1 cellular context compared by ENCODE assay signal in the genomic region with DNA sequence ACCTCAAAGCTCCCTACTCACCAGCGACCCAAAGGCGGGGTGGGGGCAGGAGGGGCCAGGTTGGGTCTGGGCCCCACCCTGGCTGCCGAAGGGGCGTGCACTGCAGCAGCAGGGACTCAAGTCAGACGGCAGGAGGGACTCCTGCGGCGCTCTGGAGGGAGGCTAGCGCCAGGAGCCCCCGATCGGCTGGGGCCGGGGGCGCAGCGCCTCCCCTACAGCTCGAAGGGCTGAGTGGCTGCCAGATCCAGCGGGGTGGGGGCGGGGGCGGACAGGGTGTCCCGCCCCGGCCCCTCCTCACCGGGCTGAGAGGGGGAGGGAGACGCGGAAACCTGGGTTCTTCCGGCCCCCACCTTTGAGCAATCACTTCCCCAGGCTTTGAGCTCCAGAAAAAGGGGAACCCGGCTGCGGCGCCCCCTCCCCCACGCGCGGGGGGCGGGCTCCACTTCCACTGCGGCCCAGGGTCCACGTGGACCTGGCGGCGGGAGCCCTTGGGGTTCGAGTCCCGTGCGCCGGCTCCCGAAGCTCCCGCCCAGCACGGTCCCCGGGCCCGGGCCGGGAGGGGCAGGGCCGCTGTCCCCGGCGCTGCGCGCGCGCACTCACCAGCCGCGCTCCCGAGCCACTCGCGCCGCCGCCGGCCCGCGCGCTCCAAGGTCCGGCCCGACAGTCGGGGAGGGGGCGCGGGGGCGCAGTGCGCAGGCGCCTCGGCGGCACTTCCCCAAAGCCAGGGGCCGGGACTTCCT.
TF ChIP-seq lines count a peak whose summit lies in the region.

A gene with protein sequence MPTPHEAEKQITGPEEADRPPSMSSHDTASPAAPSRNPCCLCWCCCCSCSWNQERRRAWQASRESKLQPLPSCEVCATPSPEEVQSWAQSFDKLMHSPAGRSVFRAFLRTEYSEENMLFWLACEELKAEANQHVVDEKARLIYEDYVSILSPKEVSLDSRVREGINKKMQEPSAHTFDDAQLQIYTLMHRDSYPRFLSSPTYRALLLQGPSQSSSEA (minus strand): TSS at position 246 of the 740 bp plus-strand sequence. CDS start 2,632 bp downstream, outside the sequence.

TF ChIP-seq in HepG2, 621 proteins besides CTCF, POLR2A, EP300 and RAD21 (continued from another document and continues in another):
- TF ChIP-seq, protein P1, sequence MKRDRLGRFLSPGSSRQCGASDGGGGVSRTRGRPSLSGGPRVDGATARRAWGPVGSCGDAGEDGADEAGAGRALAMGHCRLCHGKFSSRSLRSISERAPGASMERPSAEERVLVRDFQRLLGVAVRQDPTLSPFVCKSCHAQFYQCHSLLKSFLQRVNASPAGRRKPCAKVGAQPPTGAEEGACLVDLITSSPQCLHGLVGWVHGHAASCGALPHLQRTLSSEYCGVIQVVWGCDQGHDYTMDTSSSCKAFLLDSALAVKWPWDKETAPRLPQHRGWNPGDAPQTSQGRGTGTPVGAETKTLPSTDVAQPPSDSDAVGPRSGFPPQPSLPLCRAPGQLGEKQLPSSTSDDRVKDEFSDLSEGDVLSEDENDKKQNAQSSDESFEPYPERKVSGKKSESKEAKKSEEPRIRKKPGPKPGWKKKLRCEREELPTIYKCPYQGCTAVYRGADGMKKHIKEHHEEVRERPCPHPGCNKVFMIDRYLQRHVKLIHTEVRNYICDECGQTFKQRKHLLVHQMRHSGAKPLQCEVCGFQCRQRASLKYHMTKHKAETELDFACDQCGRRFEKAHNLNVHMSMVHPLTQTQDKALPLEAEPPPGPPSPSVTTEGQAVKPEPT (CRISPR knock-in tag; IDR thresholded peaks at IDR 0.05; ENCODE audit: low read depth): no peak
- no peak for TF ChIP-seq ZBTB4 (CRISPR knock-in tag; IDR thresholded peaks at IDR 0.05; ENCODE audit: borderline replicate concordance)
- no peak for TF ChIP-seq ZNF333 (CRISPR knock-in tag; IDR thresholded peaks at IDR 0.05; ENCODE audit: borderline replicate concordance)
- TF ChIP-seq ARHGAP35 (CRISPR knock-in tag; IDR thresholded peaks at IDR 0.05; ENCODE audit: borderline replicate concordance): no peak
- TF ChIP-seq SP5 (CRISPR knock-in tag; IDR thresholded peaks at IDR 0.05; ENCODE audit: borderline replicate concordance, low read depth): peak; percentile 36
- TF ChIP-seq ZNF451 (CRISPR knock-in tag; IDR thresholded peaks at IDR 0.05): no peak
- TF ChIP-seq ZNF629 (CRISPR knock-in tag; conservative IDR thresholded peaks at IDR 0.05): no peak
- TF ChIP-seq HOXD1 (CRISPR knock-in tag; IDR thresholded peaks at IDR 0.05): no peak
- no peak for TF ChIP-seq RARG (CRISPR knock-in tag; IDR thresholded peaks at IDR 0.05; ENCODE audit: low read depth)
- TF ChIP-seq HES4 (CRISPR knock-in tag; IDR thresholded peaks at IDR 0.05; ENCODE audit: borderline replicate concordance): peak; percentile 78
- no peak for TF ChIP-seq ZNF136 (CRISPR knock-in tag; IDR thresholded peaks at IDR 0.05; ENCODE audit: low read depth)
- TF ChIP-seq ZNF234 (CRISPR knock-in tag; conservative IDR thresholded peaks at IDR 0.05): no peak
- 0 out of 2 replicates have a peak, but pooled peaks have one; percentile 26 for TF ChIP-seq ZNF83 (CRISPR knock-in tag; IDR thresholded peaks at IDR 0.05; ENCODE audit: borderline replicate concordance)
- TF ChIP-seq AKAP8 (CRISPR knock-in tag; IDR thresholded peaks at IDR 0.05): no peak
- TF ChIP-seq, protein P2, sequence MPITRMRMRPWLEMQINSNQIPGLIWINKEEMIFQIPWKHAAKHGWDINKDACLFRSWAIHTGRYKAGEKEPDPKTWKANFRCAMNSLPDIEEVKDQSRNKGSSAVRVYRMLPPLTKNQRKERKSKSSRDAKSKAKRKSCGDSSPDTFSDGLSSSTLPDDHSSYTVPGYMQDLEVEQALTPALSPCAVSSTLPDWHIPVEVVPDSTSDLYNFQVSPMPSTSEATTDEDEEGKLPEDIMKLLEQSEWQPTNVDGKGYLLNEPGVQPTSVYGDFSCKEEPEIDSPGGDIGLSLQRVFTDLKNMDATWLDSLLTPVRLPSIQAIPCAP (CRISPR knock-in tag; IDR thresholded peaks at IDR 0.05; ENCODE audit: low read depth): no peak
- TF ChIP-seq, protein P3, sequence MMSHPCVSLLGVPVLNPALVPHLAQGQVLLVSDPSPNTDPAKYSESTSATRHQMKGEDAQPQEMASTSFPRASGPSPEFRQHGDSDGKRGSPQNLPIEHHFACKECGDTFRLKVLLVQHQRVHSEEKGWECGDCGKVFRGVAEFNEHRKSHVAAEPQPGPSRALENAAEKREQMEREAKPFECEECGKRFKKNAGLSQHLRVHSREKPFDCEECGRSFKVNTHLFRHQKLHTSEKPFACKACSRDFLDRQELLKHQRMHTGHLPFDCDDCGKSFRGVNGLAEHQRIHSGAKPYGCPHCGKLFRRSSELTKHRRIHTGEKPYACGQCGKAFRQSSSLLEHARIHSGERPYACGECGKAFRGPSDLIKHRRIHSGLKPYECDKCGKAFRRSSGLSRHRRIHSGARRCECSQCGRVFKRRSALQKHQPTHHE (CRISPR knock-in tag; IDR thresholded peaks at IDR 0.05; ENCODE audit: borderline replicate concordance): no peak
- no peak for TF ChIP-seq ZNF225 (CRISPR knock-in tag; IDR thresholded peaks at IDR 0.05)
- no peak for TF ChIP-seq ZSCAN25 (CRISPR knock-in tag; IDR thresholded peaks at IDR 0.05)
- peak; percentile 64; the same call in 1 of the 2 replicates for TF ChIP-seq GABPB1 (CRISPR knock-in tag; IDR thresholded peaks at IDR 0.05)
- no peak for TF ChIP-seq ZNF382 (CRISPR knock-in tag; IDR thresholded peaks at IDR 0.05; ENCODE audit: borderline replicate concordance)
- TF ChIP-seq ZNF503 (CRISPR knock-in tag; IDR thresholded peaks at IDR 0.05): no peak; the same call in 1 of the 2 replicates
- TF ChIP-seq, protein P4, sequence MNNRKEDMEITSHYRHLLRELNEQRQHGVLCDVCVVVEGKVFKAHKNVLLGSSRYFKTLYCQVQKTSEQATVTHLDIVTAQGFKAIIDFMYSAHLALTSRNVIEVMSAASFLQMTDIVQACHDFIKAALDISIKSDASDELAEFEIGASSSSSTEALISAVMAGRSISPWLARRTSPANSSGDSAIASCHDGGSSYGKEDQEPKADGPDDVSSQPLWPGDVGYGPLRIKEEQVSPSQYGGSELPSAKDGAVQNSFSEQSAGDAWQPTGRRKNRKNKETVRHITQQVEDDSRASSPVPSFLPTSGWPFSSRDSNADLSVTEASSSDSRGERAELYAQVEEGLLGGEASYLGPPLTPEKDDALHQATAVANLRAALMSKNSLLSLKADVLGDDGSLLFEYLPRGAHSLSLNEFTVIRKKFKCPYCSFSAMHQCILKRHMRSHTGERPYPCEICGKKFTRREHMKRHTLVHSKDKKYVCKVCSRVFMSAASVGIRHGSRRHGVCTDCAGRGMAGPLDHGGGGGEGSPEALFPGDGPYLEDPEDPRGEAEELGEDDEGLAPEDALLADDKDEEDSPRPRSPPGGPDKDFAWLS (CRISPR knock-in tag; IDR thresholded peaks at IDR 0.05; ENCODE audit: borderline replicate concordance): no peak
- 0 out of 2 replicates have a peak, but pooled peaks have one; percentile 15 for TF ChIP-seq ZFP90 (CRISPR knock-in tag; IDR thresholded peaks at IDR 0.05; ENCODE audit: borderline replicate concordance)
- no peak for TF ChIP-seq ZSCAN12 (CRISPR knock-in tag; IDR thresholded peaks at IDR 0.05)
- TF ChIP-seq TFAP4 (IDR thresholded peaks at IDR 0.05; ENCODE audit: borderline replicate concordance, low read depth): peak; percentile 27; the same call in 1 of the 2 replicates
- no peak for TF ChIP-seq PCBP2 (optimal IDR thresholded peaks at IDR 0.05; ENCODE audit: low read depth, low read length, poor library complexity, severe bottlenecking)
- TF ChIP-seq MYC (CRISPR knock-in tag; IDR thresholded peaks at IDR 0.05; ENCODE audit: borderline replicate concordance): peak; percentile 78
- TF ChIP-seq HOXA9 (CRISPR knock-in tag; IDR thresholded peaks at IDR 0.05; ENCODE audit: borderline replicate concordance): no peak
- TF ChIP-seq SALL1 (CRISPR knock-in tag; IDR thresholded peaks at IDR 0.05): no peak; the same call in 1 of the 2 replicates
- no peak for TF ChIP-seq ZNF468 (CRISPR knock-in tag; IDR thresholded peaks at IDR 0.05)
- TF ChIP-seq, protein P5, sequence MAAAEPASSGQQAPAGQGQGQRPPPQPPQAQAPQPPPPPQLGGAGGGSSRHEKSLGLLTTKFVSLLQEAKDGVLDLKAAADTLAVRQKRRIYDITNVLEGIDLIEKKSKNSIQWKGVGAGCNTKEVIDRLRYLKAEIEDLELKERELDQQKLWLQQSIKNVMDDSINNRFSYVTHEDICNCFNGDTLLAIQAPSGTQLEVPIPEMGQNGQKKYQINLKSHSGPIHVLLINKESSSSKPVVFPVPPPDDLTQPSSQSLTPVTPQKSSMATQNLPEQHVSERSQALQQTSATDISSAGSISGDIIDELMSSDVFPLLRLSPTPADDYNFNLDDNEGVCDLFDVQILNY (CRISPR knock-in tag; conservative IDR thresholded peaks at IDR 0.05): 0 out of 2 replicates have a peak, but pooled peaks have one; percentile 34
- no peak for TF ChIP-seq AGO2 (optimal IDR thresholded peaks at IDR 0.05; ENCODE audit: low read depth, low read length)
- 0 out of 2 replicates have a peak, but pooled peaks have one; percentile 8 for TF ChIP-seq ZNF547 (CRISPR knock-in tag; IDR thresholded peaks at IDR 0.05)
- TF ChIP-seq ZNF282 (IDR thresholded peaks at IDR 0.05; ENCODE audit: partially characterized antibody): no peak
- no peak; the same call in 1 of the 2 replicates for TF ChIP-seq KDM2A (CRISPR knock-in tag; IDR thresholded peaks at IDR 0.05; ENCODE audit: borderline replicate concordance, low read depth)
- no peak for TF ChIP-seq ATF4 (CRISPR knock-in tag; IDR thresholded peaks at IDR 0.05)
- TF ChIP-seq HCFC1 (IDR thresholded peaks at IDR 0.05; ENCODE audit: low read depth, low read length): no peak
- no peak for TF ChIP-seq SUZ12 (IDR thresholded peaks at IDR 0.05; ENCODE audit: low read depth, low read length)
- peak; percentile 95 for TF ChIP-seq ZNF572 (CRISPR knock-in tag; IDR thresholded peaks at IDR 0.05)
- no peak for TF ChIP-seq ZSCAN21 (CRISPR knock-in tag; IDR thresholded peaks at IDR 0.05; ENCODE audit: borderline replicate concordance)
- TF ChIP-seq CEBPG (CRISPR knock-in tag; IDR thresholded peaks at IDR 0.05): peak; percentile 38; the same call in 1 of the 2 replicates
- no peak for TF ChIP-seq PAF1 (CRISPR knock-in tag; IDR thresholded peaks at IDR 0.05)
- TF ChIP-seq HMGA1 (CRISPR knock-in tag; conservative IDR thresholded peaks at IDR 0.05): no peak
- TF ChIP-seq ATRX (CRISPR knock-in tag; IDR thresholded peaks at IDR 0.05; ENCODE audit: borderline replicate concordance): no peak
- TF ChIP-seq, protein P6, sequence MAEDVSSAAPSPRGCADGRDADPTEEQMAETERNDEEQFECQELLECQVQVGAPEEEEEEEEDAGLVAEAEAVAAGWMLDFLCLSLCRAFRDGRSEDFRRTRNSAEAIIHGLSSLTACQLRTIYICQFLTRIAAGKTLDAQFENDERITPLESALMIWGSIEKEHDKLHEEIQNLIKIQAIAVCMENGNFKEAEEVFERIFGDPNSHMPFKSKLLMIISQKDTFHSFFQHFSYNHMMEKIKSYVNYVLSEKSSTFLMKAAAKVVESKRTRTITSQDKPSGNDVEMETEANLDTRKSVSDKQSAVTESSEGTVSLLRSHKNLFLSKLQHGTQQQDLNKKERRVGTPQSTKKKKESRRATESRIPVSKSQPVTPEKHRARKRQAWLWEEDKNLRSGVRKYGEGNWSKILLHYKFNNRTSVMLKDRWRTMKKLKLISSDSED (CRISPR knock-in tag; IDR thresholded peaks at IDR 0.05): no peak; the same call in 1 of the 2 replicates
- peak; percentile 42; the same call in 1 of the 2 replicates for TF ChIP-seq ZNF776 (CRISPR knock-in tag; IDR thresholded peaks at IDR 0.05)
- TF ChIP-seq SNAI1 (CRISPR knock-in tag; IDR thresholded peaks at IDR 0.05; ENCODE audit: borderline replicate concordance): no peak
- TF ChIP-seq DMAP1 (CRISPR knock-in tag; IDR thresholded peaks at IDR 0.05): peak; percentile 60
